9 cellular contexts compared by ENCODE assay signal in the genomic region with DNA sequence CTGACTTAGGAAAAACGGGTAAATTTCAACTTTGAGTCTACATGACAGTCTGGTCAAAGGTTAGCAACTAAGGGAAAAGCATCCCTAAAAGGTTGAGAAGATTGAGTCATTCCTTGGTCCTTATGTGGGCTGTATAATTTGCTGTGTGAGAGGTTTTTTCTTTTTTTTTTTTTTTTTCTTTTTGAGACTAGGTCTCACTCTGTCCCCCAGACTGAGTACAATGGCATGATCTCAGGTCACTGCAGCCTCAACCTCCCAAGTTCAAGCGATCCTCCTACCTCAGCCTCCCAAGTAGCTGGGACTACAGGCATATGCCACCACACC.
DNase-seq lines count a peak whose midpoint lies in the region; ATAC-seq lines count a peak whose summit lies in the region.
"Had no signal": no experiment of that assay in that cellular context is flagged by ENCODE, and none has a peak within 500 bp of the region (broad histone marks: within the 10 kb centered on the region; RNA-seq: fewer than 3 reads in every experiment).

No MANE protein-coding gene starts in this region.

- no peaks in the 10 kb centered on the region for H3K9me3 Mint-ChIP-seq in activated CD4-positive, alpha-beta T cell treated with anti-CD3 and anti-CD28 coated beads, Interleukin-2, amount 10 ng/mL, durations not matched to agents 7 days and 5 days
- H3K9me3 Mint-ChIP-seq in activated CD4-positive, alpha-beta memory T cell treated with anti-CD3 and anti-CD28 coated beads, Interleukin-2, amount 10 ng/mL, durations not matched to agents 7 days and 5 days, result no peaks in the 10 kb centered on the region
- no peaks in the 10 kb centered on the region for H3K9me3 Mint-ChIP-seq in immature natural killer cell

- H3K27me3 Mint-ChIP-seq in activated CD4-positive, alpha-beta T cell treated with anti-CD3 and anti-CD28 coated beads, Interleukin-2, amount 10 ng/mL, durations not matched to agents 7 days and 5 days, result no peaks in the 10 kb centered on the region
- no peaks in the 10 kb centered on the region for H3K27me3 Mint-ChIP-seq in activated CD4-positive, alpha-beta memory T cell treated with anti-CD3 and anti-CD28 coated beads, Interleukin-2, amount 10 ng/mL, durations not matched to agents 7 days and 5 days
- H3K27me3 Mint-ChIP-seq in immature natural killer cell (ENCODE audit: low read depth in 3 of 3), result no peaks in the 10 kb centered on the region

- peak overlapping the region; percentile 85 for H3K27ac Mint-ChIP-seq in activated CD4-positive, alpha-beta T cell treated with anti-CD3 and anti-CD28 coated beads, Interleukin-2, amount 10 ng/mL, durations not matched to agents 7 days and 5 days
- H3K27ac Mint-ChIP-seq in activated CD4-positive, alpha-beta memory T cell treated with anti-CD3 and anti-CD28 coated beads, Interleukin-2, amount 10 ng/mL, durations not matched to agents 7 days and 5 days, result peak overlapping the region; percentile 73
- H3K27ac Mint-ChIP-seq in immature natural killer cell, result peak overlapping the region; percentile 74 to 92 (median 81)

- H3K4me1 ChIP-seq in thymus (ENCODE audit: control insufficient read depth, insufficient read depth, low read length), result peaks cover 12% of the 10 kb centered on the region

- H3K4me1 Mint-ChIP-seq in activated CD4-positive, alpha-beta T cell treated with anti-CD3 and anti-CD28 coated beads, Interleukin-2, amount 10 ng/mL, durations not matched to agents 7 days and 5 days, result peaks cover 52% of the 10 kb centered on the region
- H3K4me1 Mint-ChIP-seq in activated CD4-positive, alpha-beta memory T cell treated with anti-CD3 and anti-CD28 coated beads, Interleukin-2, amount 10 ng/mL, durations not matched to agents 7 days and 5 days, result peaks cover 50% of the 10 kb centered on the region
- peaks cover 45 to 50% of the 10 kb centered on the region in 2 donors for H3K4me1 Mint-ChIP-seq in immature natural killer cell

- CTCF ChIA-PET in activated CD4-positive, alpha-beta T cell treated with anti-CD3 and anti-CD28 coated beads, Interleukin-2, amount 10 ng/mL, durations not matched to agents 7 days and 5 days (lab: Charles Lee), result no interaction called here
- CTCF ChIA-PET in activated CD4-positive, alpha-beta memory T cell treated with anti-CD3 and anti-CD28 coated beads, Interleukin-2, amount 10 ng/mL, durations not matched to agents 7 days and 5 days (lab: Charles Lee), result interaction anchor here (3.5 kb wide), 1 partner anchor 10 kb away, joined by 22 read pairs; no protein-coding TSS in a partner anchor

- H3K4me3 ChIP-seq in thymus (ENCODE audit: low read length), result no peak overlapping the region

- H3K4me3 Mint-ChIP-seq in activated CD4-positive, alpha-beta T cell treated with anti-CD3 and anti-CD28 coated beads, Interleukin-2, amount 10 ng/mL, durations not matched to agents 7 days and 5 days, result no peak overlapping the region
- no peak overlapping the region for H3K4me3 Mint-ChIP-seq in activated CD4-positive, alpha-beta memory T cell treated with anti-CD3 and anti-CD28 coated beads, Interleukin-2, amount 10 ng/mL, durations not matched to agents 7 days and 5 days
- no peak overlapping the region for H3K4me3 Mint-ChIP-seq in immature natural killer cell

- POLR2A ChIA-PET in activated CD4-positive, alpha-beta T cell treated with anti-CD3 and anti-CD28 coated beads, Interleukin-2, amount 10 ng/mL, durations not matched to agents 7 days and 5 days (lab: Charles Lee), result no interaction called here
- POLR2A ChIA-PET in activated CD4-positive, alpha-beta memory T cell treated with anti-CD3 and anti-CD28 coated beads, Interleukin-2, amount 10 ng/mL, durations not matched to agents 7 days and 5 days (lab: Charles Lee), result interaction anchor here (1.5 to 5.6 kb wide), 4 partner anchors 10 to 122 kb away, joined by 3 to 59 read pairs (median 8); partner anchors contain the start of gene MRTFA

- ATAC-seq in GM19351 (IDR thresholded peaks at IDR 0.05; ENCODE audit: unreplicated experiment) (no peak), GM18870 (IDR thresholded peaks at IDR 0.05; ENCODE audit: unreplicated experiment) (no peak), GM18502 (IDR thresholded peaks at IDR 0.05; ENCODE audit: poor library complexity, unreplicated experiment) (no peak)

- no peaks in the 10 kb centered on the region for H3K9me3 ChIP-seq in thymus (ENCODE audit: control insufficient read depth)

- peak overlapping the region; percentile 52 for H3K27ac ChIP-seq in thymus (ENCODE audit: low read depth)

- DNase-seq in activated CD4-positive, alpha-beta T cell treated with anti-CD3 and anti-CD28 coated beads, Interleukin-2, amount 10 ng/mL, durations not matched to agents 7 days and 5 days, result no peak
- no peak for DNase-seq in activated CD4-positive, alpha-beta T cell treated with anti-CD3 and anti-CD28 coated beads, Interleukin-2, amount 50 U/mL, for 48 hours
- no peak for DNase-seq in activated CD4-positive, alpha-beta memory T cell treated with anti-CD3 and anti-CD28 coated beads, Interleukin-2, amount 10 ng/mL, durations not matched to agents 7 days and 5 days
- DNase-seq in immature natural killer cell, result no peak
- DNase-seq: activated CD4-positive, alpha-beta T cell treated with anti-CD3 and anti-CD28 coated beads, Interleukin-2, amount 50 U/mL, for 1 hour had no signal

- H3K36me3 ChIP-seq in thymus (ENCODE audit: control insufficient read depth, insufficient read depth), result no peaks in the 10 kb centered on the region

- H3K36me3 Mint-ChIP-seq in activated CD4-positive, alpha-beta T cell treated with anti-CD3 and anti-CD28 coated beads, Interleukin-2, amount 10 ng/mL, durations not matched to agents 7 days and 5 days (ENCODE audit: low read depth), result peaks cover 15% of the 10 kb centered on the region
- H3K36me3 Mint-ChIP-seq in activated CD4-positive, alpha-beta memory T cell treated with anti-CD3 and anti-CD28 coated beads, Interleukin-2, amount 10 ng/mL, durations not matched to agents 7 days and 5 days (ENCODE audit: low read depth), result peaks cover 12% of the 10 kb centered on the region
- no peaks in the 10 kb centered on the region for H3K36me3 Mint-ChIP-seq in immature natural killer cell

- H3K27me3 ChIP-seq in thymus (ENCODE audit: control insufficient read depth, insufficient read depth), result no peaks in the 10 kb centered on the region

- 54% methylated on average over 2 of the region's 2 CpGs for WGBS in thymus
